8 cellular contexts compared by ENCODE assay signal in the genomic region with DNA sequence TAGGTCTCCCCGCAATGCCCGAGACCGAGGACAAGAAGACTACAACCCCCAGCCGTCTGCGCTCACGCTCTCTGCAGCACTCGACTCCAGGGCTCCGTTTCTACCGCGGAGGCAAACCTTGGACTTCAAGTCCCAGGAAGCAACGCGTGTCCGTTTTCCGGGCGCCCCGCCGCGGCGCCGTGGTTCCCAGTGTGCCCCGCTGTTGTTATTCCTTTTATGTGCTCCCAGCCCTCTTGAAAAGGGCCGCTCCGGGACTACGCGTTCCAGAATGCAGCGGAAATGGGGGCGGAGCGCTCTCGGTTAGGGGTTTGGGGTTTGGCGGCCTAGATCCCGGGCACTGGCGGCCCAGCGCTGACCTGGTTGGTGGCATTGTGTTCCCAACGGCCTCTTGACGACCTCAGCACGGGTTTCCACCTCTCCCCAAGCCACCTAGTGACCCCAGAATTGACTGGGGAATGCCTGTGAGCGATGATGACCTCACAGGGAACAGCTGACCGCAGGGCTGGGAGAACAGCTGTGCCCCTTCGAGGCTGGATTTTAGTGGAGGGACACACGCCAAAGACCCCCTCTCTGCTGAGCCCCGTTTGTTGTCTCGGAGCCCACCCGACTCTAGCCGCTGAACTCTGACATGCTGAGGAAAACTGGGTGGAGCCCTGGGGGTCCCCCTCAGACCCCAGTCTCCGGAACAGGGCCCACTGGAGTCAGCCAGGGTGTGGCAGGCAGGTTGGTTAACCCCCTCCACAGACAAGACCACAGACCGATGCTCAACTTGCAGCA. TPM values are rescaled to one million over a fixed set of nuclear protein-coding genes. Genes with fewer than 3 reads are reported as not detected.
DNase-seq lines count a peak whose midpoint lies in the region; ATAC-seq and TF ChIP-seq lines count a peak whose summit lies in the region.

No MANE protein-coding gene starts in this region.

- peak overlapping the region; percentile 83 to 97 (median 95) for H3K9ac ChIP-seq in skeletal muscle tissue (ENCODE audit: low read depth in 1 of 3, low read length in 3 of 3)

- intact Hi-C loops in breast epithelium (cut with DNase I; ENCODE audit: low total_unique reads): no loop called here

- peak overlapping the region; percentile 73 for H3K4me3 ChIP-seq in AG04449 (ENCODE audit: low read depth, low read length)
- peak overlapping the region; percentile 81 to 98 (median 86) for H3K4me3 ChIP-seq in breast epithelium
- peak overlapping the region; percentile 79 for H3K4me3 ChIP-seq in iPS-18c (ENCODE audit: insufficient read depth, low read depth, low read length)
- H3K4me3 ChIP-seq in skeletal muscle tissue (ENCODE audit: low read length in 3 of 3): peak overlapping the region; percentile 90 to 95 (median 94)

- no peaks in the 10 kb centered on the region for H3K36me3 ChIP-seq in breast epithelium
- peaks cover 0 to 6% (median 4%) of the 10 kb centered on the region in 3 donors for H3K36me3 ChIP-seq in skeletal muscle tissue (ENCODE audit: control insufficient read depth in 3 of 3, insufficient read depth in 3 of 3, low read length in 3 of 3)

- ATAC-seq in GM18873 (IDR thresholded peaks at IDR 0.05; ENCODE audit: low FRiP score, unreplicated experiment) (peak; percentile 82), HG03135 (IDR thresholded peaks at IDR 0.05; ENCODE audit: unreplicated experiment) (peak; percentile 86)

- POLR2A ChIA-PET in AG04449 (lab: Yijun Ruan, JAX): interaction anchor here (1.1 to 1.7 kb wide), 2 partner anchors 23 to 30 kb away, joined by 6 to 9 read pairs; a partner anchor contains a TSS

- peak; percentile 50 for TF ChIP-seq POLR2A in breast epithelium (IDR thresholded peaks at IDR 0.05)

- peak overlapping the region; percentile 92 for H3K27ac ChIP-seq in VCaP
- H3K27ac ChIP-seq in breast epithelium: peak overlapping the region; percentile 97 to 100
- H3K27ac ChIP-seq in skeletal muscle tissue (ENCODE audit: low read depth, low read length): peak overlapping the region; percentile 98

- H3K9me3 ChIP-seq in breast epithelium (no peaks in the 10 kb centered on the region), iPS-18c (ENCODE audit: control insufficient read depth, insufficient read depth, low read length) (peaks cover 2% of the 10 kb centered on the region), skeletal muscle tissue (ENCODE audit: control insufficient read depth in 3 of 3, low read length in 3 of 3) (no peaks in the 10 kb centered on the region)

- CTCF ChIA-PET in AG04449 (lab: Yijun Ruan, JAX): interaction anchor here (0.9 to 2.4 kb wide), 6 partner anchors 19 to 55 kb away, joined by 3 to 11 read pairs (median 4); no protein-coding TSS in a partner anchor

- H3K27me3 ChIP-seq in breast epithelium: no peaks in the 10 kb centered on the region
- no peaks in the 10 kb centered on the region for H3K27me3 ChIP-seq in skeletal muscle tissue (ENCODE audit: control insufficient read depth in 3 of 3, insufficient read depth in 3 of 3, low read length in 3 of 3)

- H3K4me1 ChIP-seq in breast epithelium (peaks cover 20 to 24% of the 10 kb centered on the region in 2 donors), skeletal muscle tissue (ENCODE audit: control insufficient read depth in 3 of 3, insufficient read depth in 3 of 3, low read length in 3 of 3) (peaks cover 43 to 49% (median 48%) of the 10 kb centered on the region in 3 donors)

- DNase-seq in AG04449 (ENCODE audit: low read depth, low spot score) (peak; percentile 98), NCI-H2196 (lab: John Stamatoyannopoulos, UW; ENCODE audit: unreplicated experiment) (peak; percentile 93), breast epithelium (ENCODE audit: low spot score in 2 of 2) (peak; percentile 98 to 99)

- no peak for TF ChIP-seq CTCF in AG04449 (IDR thresholded peaks at IDR 0.05; ENCODE audit: insufficient read depth, low read length, missing control alignments)
- no peak for TF ChIP-seq CTCF in VCaP (conservative IDR thresholded peaks at IDR 0.05)
- TF ChIP-seq CTCF in breast epithelium (IDR thresholded peaks at IDR 0.05): no peak

RNA-seq across cellular contexts. Expression of a gene that starts 0.5 kb away (rescaled TPM):
- 1 to 10 TPM; 5.2 to 8.8 (median 8.6) TPM for total RNA-seq in breast epithelium
- total RNA-seq in skeletal muscle tissue: 5.7 TPM

RNA-seq across cellular contexts. Expression of a gene that starts 1.2 kb away (rescaled TPM):
- 100 to 1,000 TPM in 1 of 3 donors, 10 to 100 TPM in 2; 83.2 to 101 (median 92.8) TPM for total RNA-seq in breast epithelium
- 31.3 TPM for total RNA-seq in skeletal muscle tissue

RNA-seq across cellular contexts. Expression of a gene that starts 9.8 kb away (rescaled TPM):
- total RNA-seq in breast epithelium (1 to 10 TPM; 1.3 to 3.3 (median 2.3) TPM), skeletal muscle tissue (not detected)

RNA-seq across cellular contexts. Expression of a gene that starts 22.4 kb away (rescaled TPM):
- total RNA-seq in breast epithelium (10 to 100 TPM; 45.6 to 63.5 (median 60.0) TPM), skeletal muscle tissue (55.3 TPM)

RNA-seq across cellular contexts. Expression of a gene that starts 25.1 kb away (rescaled TPM):
- total RNA-seq in breast epithelium (10 to 100 TPM; 32.1 to 36.1 (median 35.0) TPM), skeletal muscle tissue (12.5 TPM)

Comparison
In these comparisons a context has a peak if more than half of its experiments do, and no peak if none do; other contexts are left out.
1. Peak in every context shown above with its lines: DNase-seq, ATAC-seq, H3K4me3 ChIP-seq and H3K27ac ChIP-seq.